ENCODE assay signal across 2 cellular contexts in genomic region chr11:126347751-126348628, GRCh38.
TF ChIP-seq lines count a peak whose summit lies in the region.

No MANE protein-coding gene starts in this region.

TF ChIP-seq in K562, 482 proteins besides CTCF, POLR2A, EP300 and RAD21:
- TF ChIP-seq POLR2G (IDR thresholded peaks at IDR 0.05; ENCODE audit: low read depth, low read length) (peak; percentile 47; the same call in 1 of the 2 replicates), RBFOX2 (IDR thresholded peaks at IDR 0.05; ENCODE audit: low read depth, low read length) (0 out of 2 replicates have a peak, but pooled peaks have one; percentile 23), ZNF239 (CRISPR knock-in tag; IDR thresholded peaks at IDR 0.05) (no peak)

TF ChIP-seq in HepG2, 621 proteins besides CTCF, POLR2A, EP300 and RAD21:
- TF ChIP-seq SIX4 (CRISPR knock-in tag; IDR thresholded peaks at IDR 0.05) = 0 out of 2 replicates have a peak, but pooled peaks have one; percentile 49
- peak; percentile 38; the same call in 1 of the 2 replicates for TF ChIP-seq PHF21A (CRISPR knock-in tag; IDR thresholded peaks at IDR 0.05)
- peak; percentile 52 for TF ChIP-seq ZNF687 (CRISPR knock-in tag; IDR thresholded peaks at IDR 0.05)
- TF ChIP-seq CBX1 (IDR thresholded peaks at IDR 0.05; ENCODE audit: low read depth) = no peak
- TF ChIP-seq MXD3 (CRISPR knock-in tag; IDR thresholded peaks at IDR 0.05) = no peak
- TF ChIP-seq SALL1 (CRISPR knock-in tag; IDR thresholded peaks at IDR 0.05) = peak; percentile 11; the same call in 1 of the 2 replicates
- TF ChIP-seq RARA (CRISPR knock-in tag; IDR thresholded peaks at IDR 0.05) = 0 out of 2 replicates have a peak, but pooled peaks have one; percentile 27
- peak; percentile 51; the same call in 1 of the 2 replicates for TF ChIP-seq ZMYM4 (CRISPR knock-in tag; IDR thresholded peaks at IDR 0.05)
- 0 out of 2 replicates have a peak, but pooled peaks have one; percentile 11 for TF ChIP-seq PATZ1 (CRISPR knock-in tag; IDR thresholded peaks at IDR 0.05)
- TF ChIP-seq ZXDC (CRISPR knock-in tag; IDR thresholded peaks at IDR 0.05) = no peak
- peak; percentile 90 for TF ChIP-seq ZBTB33 (CRISPR knock-in tag; IDR thresholded peaks at IDR 0.05)
- TF ChIP-seq RBM22 (optimal IDR thresholded peaks at IDR 0.05; ENCODE audit: low read length) = peak; percentile 33
TF ChIP-seq in HepG2: peak in this region for 9.
